Comparison of ENCODE assay signal across 26 cellular contexts in the genomic region with DNA sequence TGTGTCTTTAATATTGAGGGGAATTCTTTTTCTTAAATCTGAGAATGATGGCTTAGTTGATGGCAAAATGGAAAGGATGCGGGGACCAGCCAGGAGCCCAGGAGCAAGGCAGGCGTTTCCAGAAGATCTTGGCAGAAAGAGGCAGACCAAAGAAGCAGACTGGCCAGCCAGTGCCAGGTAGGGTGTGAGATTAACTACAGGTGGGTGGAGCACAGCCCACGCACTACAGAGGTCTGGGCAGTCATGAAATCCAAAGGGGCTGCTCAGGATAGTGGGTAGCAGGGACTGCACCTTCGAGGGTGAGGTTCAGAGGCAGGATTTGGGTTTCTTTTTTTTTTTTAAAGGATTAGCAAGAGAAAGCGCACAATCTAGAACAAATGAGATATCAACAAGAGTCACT. TPM values are rescaled to one million over a fixed set of nuclear protein-coding genes. Genes with fewer than 3 reads are reported as not detected.
DNase-seq lines count a peak whose midpoint lies in the region; ATAC-seq and TF ChIP-seq lines count a peak whose summit lies in the region.
"Had no signal": no experiment of that assay in that cellular context is flagged by ENCODE, and none has a peak within 500 bp of the region (broad histone marks: within the 10 kb centered on the region; RNA-seq: fewer than 3 reads in every experiment).

No MANE protein-coding gene starts in this region.

- H2BK120ac ChIP-seq in H9 (ENCODE audit: low read depth, low read length, poor library complexity, severe bottlenecking) = no peak overlapping the region

- H4K91ac ChIP-seq in H9 (ENCODE audit: insufficient read length, low read depth, low read length) = no peak overlapping the region

- no peaks in the 10 kb centered on the region for H3K9me2 ChIP-seq in GM23338 (ENCODE audit: insufficient read depth)

- H3K4me1 Mint-ChIP-seq in GM23338 (peaks cover 20% of the 10 kb centered on the region), osteocyte (ENCODE audit: unreplicated experiment) (peaks cover 74% of the 10 kb centered on the region), H9 (peaks cover 27% of the 10 kb centered on the region in 2 experiments)
- H3K4me1 Mint-ChIP-seq in activated T-helper 1 cell treated with anti-CD3 and anti-CD28 coated beads, Interleukin-12 subunit alpha, Interleukin-12 subunit beta, Interleukin-2, Interleukin-4 antibody, amounts not matched to agents 30 ng/mL and 10 ng/mL and 1 ng/mL, durations not matched to agents 14 hours and 24 hours and 36 hours (ENCODE audit: low read depth) = peaks cover 98% of the 10 kb centered on the region

- H2BK5ac ChIP-seq in H9 (ENCODE audit: insufficient read length, low read length) = no peak overlapping the region

- no peak overlapping the region for H2BK20ac ChIP-seq in H9 (ENCODE audit: low read depth, low read length, poor library complexity, severe bottlenecking)

- no peaks in the 10 kb centered on the region for H3K36me3 ChIP-seq in GM23338 (ENCODE audit: insufficient read depth)
- H3K36me3 ChIP-seq: adrenal gland; BLaER1 treated with 17β-estradiol and CSF1 and Interleukin-3, amounts not matched to agents 10 nM and 100 nM; brain microvascular endothelial cell; left ventricle myocardium inferior; MG63; SJSA1; tibial nerve had no signal

- no peak overlapping the region for H3K9ac ChIP-seq in H9 (ENCODE audit: extremely low read depth, insufficient read length, low read length)
- H3K9ac ChIP-seq: BLaER1 treated with 17β-estradiol and CSF1 and Interleukin-3, amounts not matched to agents 10 nM and 100 nM had no signal

- H3K79me1 ChIP-seq in H9 (ENCODE audit: insufficient read depth, low read depth, low read length, poor library complexity, severe bottlenecking) = no peaks in the 10 kb centered on the region

- H3K23ac ChIP-seq in H9 (ENCODE audit: insufficient read length, low read depth, low read length) = no peak overlapping the region

- H3K27me3 ChIP-seq in GM23338 (ENCODE audit: insufficient read depth) = no peaks in the 10 kb centered on the region
- no peaks in the 10 kb centered on the region for H3K27me3 ChIP-seq in H9 (ENCODE audit: insufficient read depth, low read length)
- H3K27me3 ChIP-seq: adrenal gland, brain microvascular endothelial cell, MG63, SJSA1, tibial nerve had no signal

- no peak overlapping the region for H3T11ph ChIP-seq in H9 (ENCODE audit: low read length)

- H2BK12ac ChIP-seq in H9 (ENCODE audit: insufficient read length, low read depth, low read length) = no peak overlapping the region

- H3K23me2 ChIP-seq in H9 (ENCODE audit: insufficient read length, low read depth, low read length, poor library complexity, severe bottlenecking) = no peaks in the 10 kb centered on the region

- no peaks in the 10 kb centered on the region for H3K36me3 Mint-ChIP-seq in GM23338 (ENCODE audit: low read depth)
- H3K36me3 Mint-ChIP-seq in activated T-helper 1 cell treated with anti-CD3 and anti-CD28 coated beads, Interleukin-12 subunit alpha, Interleukin-12 subunit beta, Interleukin-2, Interleukin-4 antibody, amounts not matched to agents 30 ng/mL and 10 ng/mL and 1 ng/mL, durations not matched to agents 14 hours and 24 hours and 36 hours (ENCODE audit: low read depth) = no peaks in the 10 kb centered on the region
- no peaks in the 10 kb centered on the region for H3K36me3 Mint-ChIP-seq in osteocyte (ENCODE audit: unreplicated experiment)
- no peaks in the 10 kb centered on the region for H3K36me3 Mint-ChIP-seq in H9 (ENCODE audit: insufficient read depth in 1 of 3, low read depth in 3 of 3)

- H4K20me1 ChIP-seq in GM23338 (replicated peaks; ENCODE audit: insufficient read depth) (no peaks in the 10 kb centered on the region), H9 (ENCODE audit: control insufficient read depth, insufficient read depth, insufficient read length) (no peaks in the 10 kb centered on the region)

- H3K27ac Mint-ChIP-seq in GM23338 = no peak overlapping the region
- H3K27ac Mint-ChIP-seq in activated T-helper 1 cell treated with anti-CD3 and anti-CD28 coated beads, Interleukin-12 subunit alpha, Interleukin-12 subunit beta, Interleukin-2, Interleukin-4 antibody, amounts not matched to agents 30 ng/mL and 10 ng/mL and 1 ng/mL, durations not matched to agents 14 hours and 24 hours and 36 hours = peak overlapping the region; percentile 4
- peak overlapping the region; percentile 75 for H3K27ac Mint-ChIP-seq in osteocyte (ENCODE audit: unreplicated experiment)
- no peak overlapping the region for H3K27ac Mint-ChIP-seq in H9

- H2AK5ac ChIP-seq in H9 (ENCODE audit: insufficient read length, low read length) = no peak overlapping the region

- no peak overlapping the region for H2BK15ac ChIP-seq in H9 (ENCODE audit: low read depth, low read length)

- H3K9me3 ChIP-seq in H9 (ENCODE audit: control insufficient read depth, low read depth, low read length) = no peaks in the 10 kb centered on the region
- H3K9me3 ChIP-seq: adrenal gland; BLaER1 treated with 17β-estradiol and CSF1 and Interleukin-3, amounts not matched to agents 10 nM and 100 nM; left ventricle myocardium inferior; MG63; SJSA1; tibial nerve had no signal

- H3K9me3 Mint-ChIP-seq in GM23338 (no peaks in the 10 kb centered on the region), osteocyte (ENCODE audit: unreplicated experiment) (no peaks in the 10 kb centered on the region), H9 (no peaks in the 10 kb centered on the region)
- no peaks in the 10 kb centered on the region for H3K9me3 Mint-ChIP-seq in activated T-helper 1 cell treated with anti-CD3 and anti-CD28 coated beads, Interleukin-12 subunit alpha, Interleukin-12 subunit beta, Interleukin-2, Interleukin-4 antibody, amounts not matched to agents 30 ng/mL and 10 ng/mL and 1 ng/mL, durations not matched to agents 14 hours and 24 hours and 36 hours

- TF ChIP-seq CTCF in GM23338 (conservative IDR thresholded peaks at IDR 0.05; ENCODE audit: low read depth in 2 of 2) (no peak), osteocyte (IDR thresholded peaks at IDR 0.05) (no peak), H9 (conservative IDR thresholded peaks at IDR 0.05) (no peak)

- H3K27me3 Mint-ChIP-seq in GM23338 (ENCODE audit: insufficient read depth, low read depth, poor library complexity) = peaks cover 4% of the 10 kb centered on the region
- H3K27me3 Mint-ChIP-seq in activated T-helper 1 cell treated with anti-CD3 and anti-CD28 coated beads, Interleukin-12 subunit alpha, Interleukin-12 subunit beta, Interleukin-2, Interleukin-4 antibody, amounts not matched to agents 30 ng/mL and 10 ng/mL and 1 ng/mL, durations not matched to agents 14 hours and 24 hours and 36 hours (ENCODE audit: insufficient read depth) = no peaks in the 10 kb centered on the region
- H3K27me3 Mint-ChIP-seq in osteocyte (ENCODE audit: unreplicated experiment) = no peaks in the 10 kb centered on the region
- H3K27me3 Mint-ChIP-seq in H9 (ENCODE audit: low read depth) = no peaks in the 10 kb centered on the region

- peaks cover 12% of the 10 kb centered on the region for H3K4me1 ChIP-seq in GM23338 (ENCODE audit: insufficient read depth)
- H3K4me1 ChIP-seq in H9 (ENCODE audit: insufficient read depth, low read length) = no peaks in the 10 kb centered on the region

- no peak overlapping the region for H3K4ac ChIP-seq in H9 (ENCODE audit: low read depth, low read length)

- no peak overlapping the region for H3K27ac ChIP-seq in GM23338 (ENCODE audit: low read depth)
- H3K27ac ChIP-seq in H9 (ENCODE audit: insufficient read length, low read depth, low read length) = no peak overlapping the region
- H3K27ac ChIP-seq: adrenal gland, left ventricle myocardium inferior, SJSA1, tibial nerve had no signal

- peak; percentile 22; the same call in 1 of the 3 replicates for ATAC-seq in GM23338

- DNase-seq in activated CD8-positive, alpha-beta memory T cell treated with anti-CD3 and anti-CD28 coated beads, Interleukin-2, amount 50 U/mL, for 48 hours = peak; percentile 34
- DNase-seq in activated CD8-positive, alpha-beta memory T cell treated with anti-CD3 and anti-CD28 coated beads for 24 hours = no peak
- DNase-seq in GM23338 (ENCODE audit: low spot score) (no peak), osteocyte (ENCODE audit: extremely low spot score, unreplicated experiment) (no peak), H9 (no peak), iPS-NIHi11 (ENCODE audit: low spot score) (no peak)
- no peak for DNase-seq in activated T-helper 1 cell treated with anti-CD3 and anti-CD28 coated beads, Interleukin-12 subunit alpha, Interleukin-12 subunit beta, Interleukin-2, Interleukin-4 antibody, amounts not matched to agents 30 ng/mL and 10 ng/mL and 1 ng/mL, durations not matched to agents 14 hours and 24 hours and 36 hours (ENCODE audit: low spot score)
- DNase-seq: activated CD4-positive, alpha-beta T cell treated with anti-CD3 and anti-CD28 coated beads for 1 hour; activated effector memory CD4-positive, alpha-beta T cell treated with Interleukin-2 at 50 U/mL for 16 hours; adrenal gland; DMS79; islet precursor cell; KBM-7; left ventricle myocardium inferior; MG63; NCI-H2081 treated with DMSO at 0.1 percent for 48 hours; NCI-H345; NCI-H748 treated with DMSO at 0.1 percent for 48 hours; occipital lobe; stimulated activated CD4-positive, alpha-beta T cell treated with anti-CD3 and anti-CD28 coated beads, Interleukin-1b, Interleukin-23, amount 100 ng/mL, for 48 hours; stimulated activated CD8-positive, alpha-beta memory T cell treated with anti-CD3 and anti-CD28 coated beads, Interleukin-4, amount 100 ng/mL, for 48 hours had no signal

- H3K4me2 ChIP-seq in GM23338 = no peak overlapping the region
- H3K4me2 ChIP-seq in H9 (ENCODE audit: insufficient read depth, insufficient read length, low read length) = no peak overlapping the region

- H3K79me2 ChIP-seq in GM23338 (replicated peaks; ENCODE audit: insufficient read depth) = no peaks in the 10 kb centered on the region
- no peaks in the 10 kb centered on the region for H3K79me2 ChIP-seq in H9 (ENCODE audit: insufficient read depth, low read length)

- H4K5ac ChIP-seq in H9 (ENCODE audit: insufficient read length, low read depth, low read length) = no peak overlapping the region

- H3F3A ChIP-seq in GM23338 (replicated peaks; ENCODE audit: low read depth) = no peaks in the 10 kb centered on the region

- no peak overlapping the region for H4K8ac ChIP-seq in H9 (replicated peaks; ENCODE audit: insufficient read length, low read depth, low read length)

- H3K18ac ChIP-seq in H9 (ENCODE audit: insufficient read length, low read depth, low read length) = no peak overlapping the region

- H2AFZ ChIP-seq in GM23338 (peak overlapping the region; percentile 90), H9 (ENCODE audit: low read length) (no peak overlapping the region)

- H3K4me3 Mint-ChIP-seq in GM23338 (no peak overlapping the region), osteocyte (ENCODE audit: unreplicated experiment) (no peak overlapping the region), H9 (no peak overlapping the region)
- H3K4me3 Mint-ChIP-seq in activated T-helper 1 cell treated with anti-CD3 and anti-CD28 coated beads, Interleukin-12 subunit alpha, Interleukin-12 subunit beta, Interleukin-2, Interleukin-4 antibody, amounts not matched to agents 30 ng/mL and 10 ng/mL and 1 ng/mL, durations not matched to agents 14 hours and 24 hours and 36 hours = no peak overlapping the region

- H3K14ac ChIP-seq in H9 (ENCODE audit: insufficient read depth, low read length) = no peak overlapping the region

- no CpG with 5 or more reads among the region's 5 CpGs for WGBS in H9 (ENCODE audit: extremely low coverage, insufficient read length, low lambda C conversion rate)

- intact Hi-C loops in activated T-helper 1 cell treated with anti-CD3 and anti-CD28 coated beads, Interleukin-12 subunit alpha, Interleukin-12 subunit beta, Interleukin-2, Interleukin-4 antibody, amounts not matched to agents 30 ng/mL and 10 ng/mL and 1 ng/mL, durations not matched to agents 14 hours and 24 hours and 36 hours (cut with micrococcal nuclease) = loop anchor here (5.0 to 10.0 kb wide), 5 partner anchors 33 to 668 kb away; no protein-coding TSS in a partner anchor

- no peak overlapping the region for H3K56ac ChIP-seq in H9 (ENCODE audit: insufficient read length, low read depth, low read length)

- H3K4me3 ChIP-seq in GM23338 = no peak overlapping the region
- H3K4me3 ChIP-seq: adrenal gland; BLaER1 treated with 17β-estradiol and CSF1 and Interleukin-3, amounts not matched to agents 10 nM and 100 nM; left ventricle myocardium inferior; MG63; SJSA1; skin epidermis; tibial nerve had no signal

RNA-seq across cellular contexts. Expression of gene PCNX1, which starts 17.7 kb away (rescaled TPM):
- 53.1 and 59.9 TPM in 2 replicates for total RNA-seq in GM23338 (2014; rRNA removed; shearing (Covaris generic))
- polyA plus RNA-seq in GM23338 (2016; fragmentation: Nextera tagmentation; extraction: Ambion mirVana) = 17.3 and 19.4 TPM in 2 replicates
- total RNA-seq in activated T-helper 1 cell treated with anti-CD3 and anti-CD28 coated beads, Interleukin-12 subunit alpha, Interleukin-12 subunit beta, Interleukin-2, Interleukin-4 antibody, amounts not matched to agents 30 ng/mL and 10 ng/mL and 1 ng/mL, durations not matched to agents 14 hours and 24 hours and 36 hours = 37.9 and 42.7 TPM in 2 replicates
- total RNA-seq in osteocyte = 72.2 and 83.9 TPM in 2 replicates
- total RNA-seq in H9 (2021) = 48.0 and 48.6 TPM in 2 replicates

Comparison
In these comparisons a context has a peak if more than half of its experiments do, and no peak if none do; other contexts are left out.
1. H3K27ac Mint-ChIP-seq: peak in activated T-helper 1 cell treated with anti-CD3 and anti-CD28 coated beads, Interleukin-12 subunit alpha, Interleukin-12 subunit beta, Interleukin-2, Interleukin-4 antibody, amounts not matched to agents 30 ng/mL and 10 ng/mL and 1 ng/mL, durations not matched to agents 14 hours and 24 hours and 36 hours (single experiment) and osteocyte (single experiment); none in GM23338 (single experiment) and H9 (0 of 3).